16 cellular contexts compared by ENCODE assay signal in genomic region chr3:61420136-61420759, GRCh38.
DNase-seq lines count a peak whose midpoint lies in the region; ATAC-seq and TF ChIP-seq lines count a peak whose summit lies in the region.
"Had no signal": no experiment of that assay in that cellular context is flagged by ENCODE, and none has a peak within 500 bp of the region (broad histone marks: within the 10 kb centered on the region; RNA-seq: fewer than 3 reads in every experiment).

No MANE protein-coding gene starts in this region.

- DNase-seq in GM12865 (ENCODE audit: low read depth) (peak; percentile 46), Right ventricle myocardium inferior (ENCODE audit: missing footprints) (no peak), DMS 273 treated with DMSO at 0.1 percent for 48 hours (lab: John Stamatoyannopoulos, UW) (no peak), amniotic stem cell (lab: John Stamatoyannopoulos, UW) (no peak), endothelial cell (ENCODE audit: low spot score) (no peak)
- DNase-seq: activated T-cell treated with anti-CD3 and anti-CD28 coated beads, Interleukin-2, amount 50 U/mL, for 4 hours; amygdala; Calu3; foreskin keratinocyte; NCI-H2081; NCI-H774; spleen had no signal

- H3K4me3 ChIP-seq in GM12865 (ENCODE audit: low read depth, low read length) = no peak overlapping the region
- H3K4me3 ChIP-seq: spleen had no signal

- H3K27ac Mint-ChIP-seq in endothelial cell (ENCODE audit: unreplicated experiment) = no peak overlapping the region
- H3K27ac Mint-ChIP-seq: stimulated activated naive CD8-positive, alpha-beta T cell treated with anti-CD3 and anti-CD28 coated beads, Interleukin-15, Interleukin-2, amounts not matched to agents 100 ng/mL and 50 ng/mL, for 24 hours had no signal

- H3K9me3 Mint-ChIP-seq in endothelial cell (ENCODE audit: unreplicated experiment) = no peaks in the 10 kb centered on the region
- H3K9me3 Mint-ChIP-seq: activated T-cell treated with anti-CD3 and anti-CD28 coated beads, Interleukin-2, amount 50 U/mL, for 4 hours; stimulated activated naive CD8-positive, alpha-beta T cell treated with anti-CD3 and anti-CD28 coated beads, Interleukin-15, Interleukin-2, amounts not matched to agents 100 ng/mL and 50 ng/mL, for 24 hours had no signal

- H3K4me1 Mint-ChIP-seq in endothelial cell (ENCODE audit: unreplicated experiment) = no peaks in the 10 kb centered on the region

- ATAC-seq in GM18867 (IDR thresholded peaks at IDR 0.05; ENCODE audit: unreplicated experiment) (peak; percentile 96), GM21526 (IDR thresholded peaks at IDR 0.05; ENCODE audit: low FRiP score, unreplicated experiment) (peak; percentile 87), HG03442 (IDR thresholded peaks at IDR 0.05; ENCODE audit: unreplicated experiment) (peak; percentile 82), Right ventricle myocardium inferior (no peak)
- ATAC-seq: foreskin keratinocyte had no signal

- H3K4me3 Mint-ChIP-seq in endothelial cell (ENCODE audit: unreplicated experiment) = no peak overlapping the region
- H3K4me3 Mint-ChIP-seq: activated T-cell treated with anti-CD3 and anti-CD28 coated beads, Interleukin-2, amount 50 U/mL, for 4 hours; stimulated activated naive CD8-positive, alpha-beta T cell treated with anti-CD3 and anti-CD28 coated beads, Interleukin-15, Interleukin-2, amounts not matched to agents 100 ng/mL and 50 ng/mL, for 24 hours had no signal

- TF ChIP-seq CTCF in GM12865 (IDR thresholded peaks at IDR 0.05; ENCODE audit: insufficient read depth, low read depth, low read length, missing control alignments) (no peak), endothelial cell (IDR thresholded peaks at IDR 0.05; ENCODE audit: unreplicated experiment) (no peak)

- H3K36me3 Mint-ChIP-seq in endothelial cell (ENCODE audit: low read depth, unreplicated experiment) = no peaks in the 10 kb centered on the region

- no peaks in the 10 kb centered on the region for H3K27me3 Mint-ChIP-seq in endothelial cell (ENCODE audit: unreplicated experiment)

- intact Hi-C loops in Right ventricle myocardium inferior (cut with DNase I) = no loop called here
